ENCODE assay signal across 1 cellular context in the genomic region with DNA sequence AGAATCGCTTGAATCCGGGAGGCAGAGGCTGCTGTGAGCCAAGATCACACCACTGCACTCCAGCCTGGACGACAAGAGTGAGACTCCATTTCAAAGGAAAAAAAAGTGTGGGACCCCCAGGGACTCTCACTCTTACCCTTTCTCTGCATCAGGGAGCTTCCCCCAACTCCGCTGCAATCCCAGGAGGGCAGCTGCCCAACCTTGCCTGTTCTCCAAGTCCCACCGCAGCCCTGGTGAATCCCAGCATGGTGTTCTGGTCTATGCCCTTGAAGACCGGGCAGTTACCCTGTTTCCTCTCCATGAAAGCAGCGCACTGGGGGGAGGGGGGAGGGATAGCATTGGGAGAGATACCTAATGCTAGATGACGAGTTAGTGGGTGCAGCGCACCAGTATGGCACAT.
A peak's percentile ranks its signal among the peaks of the same experiment; 100 is the strongest.
TF ChIP-seq lines count a peak whose summit lies in the region.

No MANE protein-coding gene starts in this region.

TF ChIP-seq in H1, 55 proteins besides CTCF, POLR2A, EP300 and RAD21 (continued from another document):
- TF ChIP-seq, protein P1, sequence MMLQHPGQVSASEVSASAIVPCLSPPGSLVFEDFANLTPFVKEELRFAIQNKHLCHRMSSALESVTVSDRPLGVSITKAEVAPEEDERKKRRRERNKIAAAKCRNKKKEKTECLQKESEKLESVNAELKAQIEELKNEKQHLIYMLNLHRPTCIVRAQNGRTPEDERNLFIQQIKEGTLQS (IDR thresholded peaks at IDR 0.05; ENCODE audit: insufficient read depth, low read depth, low read length), result no peak
- TF ChIP-seq TAF1 (IDR thresholded peaks at IDR 0.05; ENCODE audit: low read depth, low read length), result no peak
- TF ChIP-seq RBBP5 (IDR thresholded peaks at IDR 0.05; ENCODE audit: borderline replicate concordance, low read depth, low read length), result 0 out of 2 replicates have a peak, but pooled peaks have one; percentile 6
- TF ChIP-seq, protein P2, sequence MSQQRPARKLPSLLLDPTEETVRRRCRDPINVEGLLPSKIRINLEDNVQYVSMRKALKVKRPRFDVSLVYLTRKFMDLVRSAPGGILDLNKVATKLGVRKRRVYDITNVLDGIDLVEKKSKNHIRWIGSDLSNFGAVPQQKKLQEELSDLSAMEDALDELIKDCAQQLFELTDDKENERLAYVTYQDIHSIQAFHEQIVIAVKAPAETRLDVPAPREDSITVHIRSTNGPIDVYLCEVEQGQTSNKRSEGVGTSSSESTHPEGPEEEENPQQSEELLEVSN (IDR thresholded peaks at IDR 0.05), result no peak
- no peak for TF ChIP-seq CHD2 (IDR thresholded peaks at IDR 0.05; ENCODE audit: low read length)
- no peak for TF ChIP-seq NANOG (IDR thresholded peaks at IDR 0.05; ENCODE audit: insufficient read depth, low read depth, low read length, poor library complexity, severe bottlenecking)
- TF ChIP-seq TEAD4 (IDR thresholded peaks at IDR 0.05; ENCODE audit: low read depth, low read length), result no peak
- TF ChIP-seq TAF7 (optimal IDR thresholded peaks at IDR 0.05; ENCODE audit: borderline replicate concordance, low read depth, low read length), result no peak
TF ChIP-seq in H1: peak in this region for 2.
